Comparison of ENCODE assay signal across 1 cellular context in the genomic region with DNA sequence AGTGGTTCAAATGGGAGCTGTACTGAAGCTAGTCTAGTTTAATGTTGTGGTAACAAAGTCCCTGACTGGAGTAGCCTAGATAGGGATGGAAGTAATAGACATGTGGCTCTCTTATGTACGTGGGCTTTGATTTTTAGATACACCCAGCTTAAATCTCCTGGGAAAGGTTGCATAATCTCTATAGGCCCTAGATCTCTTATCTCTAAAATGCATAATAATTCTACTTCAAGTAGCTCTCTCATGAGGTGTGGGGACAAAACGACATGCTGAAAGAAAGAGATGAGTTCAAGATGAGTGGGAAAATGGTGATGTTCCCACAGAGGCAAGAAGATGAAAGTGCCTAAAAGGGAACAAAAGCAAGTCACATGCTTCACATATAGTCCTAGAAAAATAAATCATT.
TF ChIP-seq lines count a peak whose summit lies in the region.

No MANE protein-coding gene starts in this region.

TF ChIP-seq in GM23338, 12 proteins besides CTCF, POLR2A, EP300 and RAD21 (continued from another document):
- no peak for TF ChIP-seq ZNF462 (CRISPR knock-in tag; IDR thresholded peaks at IDR 0.05)
